In genomic region chr2:169768262-169768995, GRCh38 we compare ENCODE assay signal across 8 cellular contexts. TPM values are rescaled to one million over a fixed set of nuclear protein-coding genes. Genes with fewer than 3 reads are reported as not detected.
DNase-seq lines count a peak whose midpoint lies in the region; ATAC-seq and TF ChIP-seq lines count a peak whose summit lies in the region.

No MANE protein-coding gene starts in this region.

- intact Hi-C loops in heart right ventricle (cut with DNase I) = no loop called here

- peak in 7 of 8 donors; percentile 30 to 50 (median 43) for ATAC-seq in heart right ventricle
- ATAC-seq in HG02588 (IDR thresholded peaks at IDR 0.05; ENCODE audit: unreplicated experiment) = no peak
- no peak for ATAC-seq in HG03025 (IDR thresholded peaks at IDR 0.05; ENCODE audit: low FRiP score, unreplicated experiment)
- no peak for ATAC-seq in GM21619 (IDR thresholded peaks at IDR 0.05; ENCODE audit: unreplicated experiment)

- H3K36me3 ChIP-seq in heart right ventricle = no peaks in the 10 kb centered on the region

- no peak for TF ChIP-seq CTCF in GM12875 (IDR thresholded peaks at IDR 0.05; ENCODE audit: borderline replicate concordance, insufficient read depth, low read depth, low read length)
- no peak for TF ChIP-seq CTCF in heart right ventricle (IDR thresholded peaks at IDR 0.05)

- no peaks in the 10 kb centered on the region for H3K9me3 ChIP-seq in heart right ventricle

- WGBS in heart right ventricle, 2 donors = 27 to 31% methylated on average over 72 of the region's 72 CpGs

- peaks cover 0 to 21% (median 10%) of the 10 kb centered on the region in 9 donors for H3K4me1 ChIP-seq in heart right ventricle

- H3K27ac ChIP-seq in heart right ventricle = no peak overlapping the region

- H3K4me3 ChIP-seq in GM12875 (ENCODE audit: low read depth, low read length) (peak overlapping the region; percentile 22), heart right ventricle (peak overlapping the region; percentile 6 to 53 (median 46))

- H3K27me3 ChIP-seq in heart right ventricle = peaks cover 0 to 31% (median 20%) of the 10 kb centered on the region in 7 donors

- DNase-seq in activated T-cell treated with anti-CD3 and anti-CD28 coated beads, Interleukin-2, amount 50 U/mL, for 48 hours = peak; percentile 45 to 47
- DNase-seq in heart right ventricle (peak in 1 of 2 donors; percentile 24), GM19240 (ENCODE audit: insufficient read length, low spot score) (no peak)
- DNase-seq in stimulated activated CD4-positive, alpha-beta T cell treated with anti-CD3 and anti-CD28 coated beads, Interleukin-2, amount 100 ng/mL, for 24 hours = peak; percentile 39 to 48

RNA-seq across cellular contexts. Expression of gene SSB, which starts 30.2 kb away (rescaled TPM):
- total RNA-seq in heart right ventricle = 10 to 100 TPM; 45.7 to 66.3 (median 55.3) TPM
- 10 to 100 TPM; 44.3 to 69.6 TPM for polyA plus RNA-seq in heart right ventricle

RNA-seq across cellular contexts. Expression of gene KLHL23, which starts 34.8 kb away (rescaled TPM):
- total RNA-seq in heart right ventricle = 10 to 100 TPM in 4 of 10 donors, 1 to 10 TPM in 6; 6.8 to 18.6 (median 9.8) TPM
- 10 to 100 TPM in 1 of 2 donors, 1 to 10 TPM in 1; 7.5 to 14.0 TPM for polyA plus RNA-seq in heart right ventricle

RNA-seq across cellular contexts. Expression of gene METTL5, which starts 56.3 kb away (rescaled TPM):
- total RNA-seq in heart right ventricle = 10 to 100 TPM; 55.7 to 85.5 (median 68.0) TPM
- 10 to 100 TPM; 69.4 to 87.3 TPM for polyA plus RNA-seq in heart right ventricle

RNA-seq across cellular contexts. Expression of gene UBR3, which starts 58.8 kb away (rescaled TPM):
- 100 to 1,000 TPM; 108 to 146 (median 118) TPM for total RNA-seq in heart right ventricle
- polyA plus RNA-seq in heart right ventricle = 10 to 100 TPM; 21.0 to 77.6 TPM

Comparison
In these comparisons a context has a peak if more than half of its experiments do, and no peak if none do; other contexts are left out.
1. ATAC-seq: peak in heart right ventricle (7 of 8); none in HG02588 (single experiment), HG03025 (single experiment) and GM21619 (single experiment).